29 cellular contexts compared by ENCODE assay signal in genomic region chr12:69171881-69172280, GRCh38.
"Had no signal": no experiment of that assay in that cellular context is flagged by ENCODE, and none has a peak within 500 bp of the region (broad histone marks: within the 10 kb centered on the region; RNA-seq: fewer than 3 reads in every experiment).

No MANE protein-coding gene starts in this region.

- H3K9me3 Mint-ChIP-seq: activated CD4-positive, alpha-beta T cell treated with anti-CD3 and anti-CD28 coated beads, Interleukin-2, amount 10 ng/mL, durations not matched to agents 7 days and 5 days; activated naive CD4-positive, alpha-beta T cell treated with anti-CD3 and anti-CD28 coated beads, Interleukin-2, amount 50 U/mL, for 72 hours; central memory CD8-positive, alpha-beta T cell had no signal

- H3K4me3 ChIP-seq: adrenal gland, PC-9 had no signal

- ATAC-seq: activated CD8-positive, alpha-beta T cell treated with anti-CD3 and anti-CD28 coated beads, Interleukin-2, amount 10 ng/mL, durations not matched to agents 7 days and 5 days; activated naive CD4-positive, alpha-beta T cell treated with anti-CD3 and anti-CD28 coated beads, Interleukin-2, amount 50 U/mL, for 72 hours; Right ventricle myocardium inferior; SK-N-SH treated with all-trans-retinoic acid at 6 μM for 48 hours; T-cell had no signal

- H3K4me1 Mint-ChIP-seq: activated CD4-positive, alpha-beta T cell treated with anti-CD3 and anti-CD28 coated beads, Interleukin-2, amount 10 ng/mL, durations not matched to agents 7 days and 5 days; T-cell had no signal

- H3K36me3 Mint-ChIP-seq: activated naive CD4-positive, alpha-beta T cell treated with anti-CD3 and anti-CD28 coated beads, Interleukin-2, amount 50 U/mL, for 72 hours; brain; T-cell had no signal

- H3K9me3 ChIP-seq: adrenal gland had no signal

- H3K27ac ChIP-seq: KMS-11, PC-9, RWPE1, WERI-Rb-1 had no signal

- H3K27ac Mint-ChIP-seq: activated CD4-positive, alpha-beta T cell treated with anti-CD3 and anti-CD28 coated beads, Interleukin-2, amount 10 ng/mL, durations not matched to agents 7 days and 5 days; activated CD8-positive, alpha-beta T cell treated with anti-CD3 and anti-CD28 coated beads, Interleukin-2, amount 10 ng/mL, durations not matched to agents 7 days and 5 days; activated naive CD4-positive, alpha-beta T cell treated with anti-CD3 and anti-CD28 coated beads for 36 hours; activated T-cell treated with anti-CD3 and anti-CD28 coated beads, Interleukin-2, amount 50 U/mL, for 24 hours; T-cell had no signal

- DNase-seq: activated CD4-positive, alpha-beta T cell treated with anti-CD3 and anti-CD28 coated beads, Interleukin-2, amount 10 ng/mL, durations not matched to agents 7 days and 5 days; activated CD4-positive, alpha-beta T cell treated with anti-CD3 and anti-CD28 coated beads, Interleukin-2, amount 50 U/mL, for 48 hours; activated CD8-positive, alpha-beta T cell treated with anti-CD3 and anti-CD28 coated beads, Interleukin-2, amount 10 ng/mL, durations not matched to agents 7 days and 5 days; activated gamma-delta T cell treated with Interleukin-2 at 50 U/mL for 16 hours; activated naive CD4-positive, alpha-beta T cell treated with anti-CD3 and anti-CD28 coated beads for 36 hours; activated T-cell treated with anti-CD3 and anti-CD28 coated beads, Interleukin-2, amount 50 U/mL, for 24 hours; adrenal gland; MM.1S; MV-4-11; NCI-H1092; NCI-H1436 treated with DMSO at 0.1 percent for 48 hours; NCI-H1694 treated with DMSO at 0.1 percent for 48 hours; NCI-H2029; NCI-H510A; NCI-H526; NCI-H748 treated with DMSO at 0.1 percent for 48 hours; PC-9; SIG-M5; T-cell; T-helper 2 cell; T-helper 9 cell; WERI-Rb-1 had no signal

- H3K4me3 Mint-ChIP-seq: activated CD4-positive, alpha-beta T cell treated with anti-CD3 and anti-CD28 coated beads, Interleukin-2, amount 10 ng/mL, durations not matched to agents 7 days and 5 days; activated CD8-positive, alpha-beta T cell treated with anti-CD3 and anti-CD28 coated beads, Interleukin-2, amount 10 ng/mL, durations not matched to agents 7 days and 5 days; activated naive CD4-positive, alpha-beta T cell treated with anti-CD3 and anti-CD28 coated beads for 36 hours; activated T-cell treated with anti-CD3 and anti-CD28 coated beads, Interleukin-2, amount 50 U/mL, for 24 hours; central memory CD8-positive, alpha-beta T cell; T-cell had no signal

- H3K27me3 Mint-ChIP-seq: activated T-cell treated with anti-CD3 and anti-CD28 coated beads, Interleukin-2, amount 50 U/mL, for 24 hours; central memory CD8-positive, alpha-beta T cell; T-cell had no signal

- H3K27me3 ChIP-seq: adrenal gland had no signal

- H3K36me3 ChIP-seq: adrenal gland, WERI-Rb-1 had no signal
